Comparison of ENCODE assay signal across 19 cellular contexts in genomic region chr4:111873801-111874200, GRCh38.
"Had no signal": no experiment of that assay in that cellular context is flagged by ENCODE, and none has a peak within 500 bp of the region (broad histone marks: within the 10 kb centered on the region; RNA-seq: fewer than 3 reads in every experiment).

No MANE protein-coding gene starts in this region.

- DNase-seq: esophagus squamous epithelium; foreskin fibroblast; glutamatergic neuron; immature natural killer cell; left cardiac atrium; left ventricle myocardium inferior; lower lobe of right lung; natural killer cell; posterior cingulate gyrus; stimulated activated CD4-positive, alpha-beta T cell treated with anti-CD3 and anti-CD28 coated beads, Interleukin-2, amount 100 ng/mL, for 24 hours; stimulated activated CD4-positive, alpha-beta T cell treated with anti-CD3 and anti-CD28 coated beads, Interleukin-4, amount 100 ng/mL, for 4 hours; stimulated activated naive B cell treated with anti-CD40 and anti-IgM and Interleukin-4, amounts not matched to agents 10 μg/mL and 1 μg/mL and 100 μg/mL, for 72 hours; stimulated activated naive CD8-positive, alpha-beta T cell treated with anti-CD3 and anti-CD28 coated beads, Interleukin-15, amount 100 ng/mL, for 72 hours; testis; upper lobe of right lung had no signal

- ATAC-seq: gastroesophageal sphincter; left cardiac atrium; lower lobe of right lung; natural killer cell; sciatic nerve; stimulated activated naive B cell treated with anti-CD40 and anti-IgM and Interleukin-4, amounts not matched to agents 10 μg/mL and 1 μg/mL and 100 μg/mL, for 72 hours; stimulated activated naive CD8-positive, alpha-beta T cell treated with anti-CD3 and anti-CD28 coated beads, Interleukin-15, amount 100 ng/mL, for 72 hours; upper lobe of right lung had no signal

- H3K27ac ChIP-seq: esophagus squamous epithelium, gastroesophageal sphincter, left ventricle myocardium inferior, lower lobe of right lung, testis, tibial nerve, upper lobe of right lung, vagina had no signal

- H3K4me1 ChIP-seq: esophagus squamous epithelium, gastroesophageal sphincter, left ventricle myocardium inferior, lower lobe of right lung, testis, tibial nerve, upper lobe of right lung, vagina had no signal

- H3K9me3 ChIP-seq: esophagus squamous epithelium, gastroesophageal sphincter, left ventricle myocardium inferior, lower lobe of right lung, testis, tibial nerve, upper lobe of right lung, vagina had no signal

- H3K27me3 ChIP-seq: gastroesophageal sphincter, testis, tibial nerve, upper lobe of right lung, vagina had no signal

- H3K4me3 ChIP-seq: esophagus squamous epithelium, gastroesophageal sphincter, left ventricle myocardium inferior, lower lobe of right lung, testis, tibial nerve, upper lobe of right lung, vagina had no signal

- H3K36me3 ChIP-seq: esophagus squamous epithelium, gastroesophageal sphincter, left ventricle myocardium inferior, lower lobe of right lung, tibial nerve, upper lobe of right lung, vagina had no signal
